14 cellular contexts compared by ENCODE assay signal in the genomic region with DNA sequence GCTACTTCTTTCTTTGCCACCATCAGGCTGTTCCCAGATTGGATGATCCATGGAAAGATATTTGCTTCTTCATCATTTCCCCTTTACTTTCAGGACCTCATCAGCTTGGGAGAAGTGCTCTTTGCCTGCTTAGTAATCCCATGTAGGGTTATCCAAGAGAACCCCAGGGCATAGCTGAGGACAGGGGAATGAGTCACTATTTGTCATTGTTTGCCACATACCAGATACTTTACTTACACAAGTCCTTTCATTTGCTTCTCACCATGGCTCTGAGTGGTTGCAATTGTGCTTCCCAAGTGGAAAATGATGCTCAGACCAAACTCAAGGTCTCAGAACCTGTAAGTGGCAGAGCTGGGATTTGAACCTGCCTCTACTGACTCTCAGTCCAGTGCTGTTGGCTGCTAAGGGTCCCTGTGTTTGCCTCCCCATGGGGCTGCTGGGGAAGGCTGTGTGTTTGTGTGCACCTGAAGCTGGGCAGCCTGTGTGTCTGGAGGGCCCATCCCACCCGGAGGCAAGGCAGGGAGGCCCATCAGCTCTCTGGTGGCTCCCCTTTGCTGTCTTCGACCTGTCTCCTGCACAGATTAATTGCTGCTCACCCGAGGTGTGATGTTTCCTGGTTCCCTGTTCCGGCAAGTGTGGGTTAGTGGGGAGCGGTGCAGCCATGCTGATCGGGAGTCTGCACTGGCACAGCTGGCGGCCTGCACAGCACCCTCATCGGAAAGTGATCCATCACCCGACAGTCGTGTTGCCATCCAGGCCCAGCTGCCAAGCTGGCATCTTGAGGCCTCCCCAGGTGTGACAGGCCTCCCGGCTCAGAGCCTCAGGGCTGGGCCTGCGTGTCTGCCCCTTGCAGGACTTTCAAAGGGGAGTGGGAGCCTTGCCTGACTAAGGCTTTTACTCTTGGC.
DNase-seq lines count a peak whose midpoint lies in the region; ATAC-seq and TF ChIP-seq lines count a peak whose summit lies in the region.
"Had no signal": no experiment of that assay in that cellular context is flagged by ENCODE, and none has a peak within 500 bp of the region (broad histone marks: within the 10 kb centered on the region; RNA-seq: fewer than 3 reads in every experiment).

No MANE protein-coding gene starts in this region.

- peak; percentile 41 for DNase-seq in A172 (ENCODE audit: low spot score)
- DNase-seq in HCEC 1CT = peak; percentile 11
- no peak for DNase-seq in RWPE2 (ENCODE audit: low spot score)
- peak; percentile 48 to 89 for DNase-seq in foreskin keratinocyte
- no peak for DNase-seq in activated naive CD4-positive, alpha-beta T cell treated with anti-CD3 and anti-CD28 coated beads, Interleukin-2, amount 50 U/mL, for 16 hours
- no peak for DNase-seq in DMS114 treated with DMSO at 0.1 percent for 48 hours (lab: John Stamatoyannopoulos, UW; ENCODE audit: unreplicated experiment)
- DNase-seq in inferior parietal cortex (ENCODE audit: extremely low spot score) = no peak
- DNase-seq: activated CD4-positive, alpha-beta T cell treated with anti-CD3 and anti-CD28 coated beads, Interleukin-2, amount 50 U/mL, for 48 hours; central memory CD4-positive, alpha-beta T cell; KBM-7; NCI-H2107; stimulated activated CD8-positive, alpha-beta memory T cell treated with anti-CD3 and anti-CD28 coated beads, Interleukin-4, amount 100 ng/mL, for 48 hours; uterus had no signal

- no peak for TF ChIP-seq CTCF in RWPE2 (IDR thresholded peaks at IDR 0.05; ENCODE audit: poor library complexity, severe bottlenecking)
- TF ChIP-seq CTCF in foreskin keratinocyte (conservative IDR thresholded peaks at IDR 0.05) = no peak

- H3K4me1 ChIP-seq in RWPE2 (ENCODE audit: insufficient read depth, poor library complexity, severe bottlenecking) (no peaks in the 10 kb centered on the region), foreskin keratinocyte (no peaks in the 10 kb centered on the region)
- H3K4me1 ChIP-seq: uterus had no signal

- H3K36me3 ChIP-seq in RWPE2 (ENCODE audit: low read depth) = no peaks in the 10 kb centered on the region
- H3K36me3 ChIP-seq: uterus had no signal

- no peak overlapping the region for H3K4me3 ChIP-seq in RWPE2 (ENCODE audit: severe bottlenecking)
- H3K4me3 ChIP-seq: uterus had no signal

- H3K27ac ChIP-seq in RWPE2 (ENCODE audit: poor library complexity, severe bottlenecking) (peak overlapping the region; percentile 10), foreskin keratinocyte (no peak overlapping the region)
- H3K27ac ChIP-seq: uterus had no signal

- ATAC-seq in RWPE2 (ENCODE audit: low read depth) = peak; percentile 99
- peak; percentile 99 for ATAC-seq in foreskin keratinocyte
- ATAC-seq in HG03025 (IDR thresholded peaks at IDR 0.05; ENCODE audit: low FRiP score, unreplicated experiment) = no peak

- H3K27me3 ChIP-seq in RWPE2 (ENCODE audit: insufficient read depth, poor library complexity, severe bottlenecking) (no peaks in the 10 kb centered on the region), foreskin keratinocyte (no peaks in the 10 kb centered on the region)
- H3K27me3 ChIP-seq: uterus had no signal

- no peaks in the 10 kb centered on the region for H3K9me3 ChIP-seq in RWPE2 (ENCODE audit: severe bottlenecking)
- H3K9me3 ChIP-seq: uterus had no signal

Comparison
In these comparisons a context has a peak if more than half of its experiments do, and no peak if none do; other contexts are left out.
1. DNase-seq: peak in A172 (single experiment), HCEC 1CT (single experiment) and foreskin keratinocyte (2 of 2); none in RWPE2 (single experiment), activated naive CD4-positive, alpha-beta T cell treated with anti-CD3 and anti-CD28 coated beads, Interleukin-2, amount 50 U/mL, for 16 hours (single experiment), DMS114 treated with DMSO at 0.1 percent for 48 hours (single experiment) and inferior parietal cortex (single experiment).